18 cellular contexts compared by ENCODE assay signal in the genomic region with DNA sequence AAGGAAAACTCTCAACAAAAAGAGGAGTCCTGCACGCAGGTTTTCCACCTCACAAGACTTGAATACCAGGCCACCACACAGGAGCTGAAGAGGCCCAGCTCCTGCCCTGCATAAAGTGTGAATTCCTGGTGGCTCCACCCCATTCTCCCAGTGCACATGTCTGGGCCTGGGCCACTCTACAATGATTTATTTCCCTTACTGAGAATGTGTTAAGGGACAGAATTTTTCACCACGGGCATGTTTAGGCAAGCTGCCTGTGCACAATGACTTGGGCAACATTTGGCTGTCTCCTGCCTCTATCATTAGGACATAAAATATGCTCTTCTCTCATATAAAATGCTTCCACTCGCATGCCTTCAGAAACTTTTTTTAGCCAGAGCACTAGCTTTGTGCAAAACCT.
DNase-seq lines count a peak whose midpoint lies in the region; FAIRE-seq and TF ChIP-seq lines count a peak whose summit lies in the region.
"Had no signal": no experiment of that assay in that cellular context is flagged by ENCODE, and none has a peak within 500 bp of the region (broad histone marks: within the 10 kb centered on the region; RNA-seq: fewer than 3 reads in every experiment).

No MANE protein-coding gene starts in this region.

- no peak overlapping the region for H3K9ac ChIP-seq in keratinocyte (ENCODE audit: control insufficient read depth, extremely low read depth, insufficient read depth, low read length)

- peaks cover 9% of the 10 kb centered on the region; the same call in 1 of the 2 replicates for H3K36me3 Mint-ChIP-seq in HFFc6 (ENCODE audit: low read depth)
- H3K36me3 Mint-ChIP-seq in MCF 10A (ENCODE audit: insufficient read depth, unreplicated experiment): no peaks in the 10 kb centered on the region
- H3K36me3 Mint-ChIP-seq in activated CD4-positive, alpha-beta T cell treated with anti-CD3 and anti-CD28 coated beads, Interleukin-2, amount 10 ng/mL, durations not matched to agents 24 days and 14 days (ENCODE audit: low read depth): no peaks in the 10 kb centered on the region
- H3K36me3 Mint-ChIP-seq: CD14-positive monocyte had no signal

- H3K4me1 Mint-ChIP-seq in HFFc6 (ENCODE audit: low read depth): peaks cover 36% of the 10 kb centered on the region
- H3K4me1 Mint-ChIP-seq in MCF 10A (ENCODE audit: insufficient read depth, unreplicated experiment): peaks cover 17% of the 10 kb centered on the region
- no peaks in the 10 kb centered on the region for H3K4me1 Mint-ChIP-seq in activated CD4-positive, alpha-beta T cell treated with anti-CD3 and anti-CD28 coated beads, Interleukin-2, amount 10 ng/mL, durations not matched to agents 24 days and 14 days
- H3K4me1 Mint-ChIP-seq: CD14-positive monocyte had no signal

- DNase-seq in DMS153 (lab: John Stamatoyannopoulos, UW): peak; percentile 67
- no peak for DNase-seq in HFFc6
- peak; percentile 43 for DNase-seq in MCF 10A (ENCODE audit: unreplicated experiment)
- DNase-seq in keratinocyte (ENCODE audit: low read depth, low spot score): no peak
- no peak for DNase-seq in activated CD4-positive, CD25-positive, alpha-beta regulatory T cell (lab: John Stamatoyannopoulos, UW)
- DNase-seq in activated CD4-positive, alpha-beta T cell treated with anti-CD3 and anti-CD28 coated beads, Interleukin-2, amount 10 ng/mL, durations not matched to agents 24 days and 14 days: no peak
- DNase-seq in GDM1 (lab: John Stamatoyannopoulos, UW): no peak
- DNase-seq: AML-193, DMS 273 treated with DMSO at 0.1 percent for 48 hours, EL, Karpas-422, MM.1S, NCI-H187 treated with DMSO at 0.1 percent for 48 hours, NCI-H2171 treated with DMSO at 0.1 percent for 48 hours, NCI-H524, SJCRH30 had no signal

- intact Hi-C loops in MCF 10A (cut with micrococcal nuclease): no loop called here
- intact Hi-C loops in activated CD4-positive, alpha-beta T cell treated with anti-CD3 and anti-CD28 coated beads, Interleukin-2, amount 10 ng/mL, durations not matched to agents 24 days and 14 days (cut with micrococcal nuclease): no loop called here

- no peaks in the 10 kb centered on the region for H3K9me1 ChIP-seq in keratinocyte (ENCODE audit: control insufficient read depth, extremely low read depth, insufficient read depth, low read length)

- H3K4me1 ChIP-seq in keratinocyte (ENCODE audit: control insufficient read depth, extremely low read depth, insufficient read depth, low read length): peaks cover 14% of the 10 kb centered on the region
- H3K4me1 ChIP-seq: SJCRH30 had no signal

- POLR2A ChIA-PET in MCF 10A (lab: Yijun Ruan, JAX): interaction anchor here (0.5 to 2.4 kb wide), 9 partner anchors 8 to 684 kb away, joined by 3 to 21 read pairs (median 4); no protein-coding TSS in a partner anchor

- dilution Hi-C loops in keratinocyte (cut with MboI; ENCODE audit: extremely low pct_ligation_motif_present, low sequenced_read_pairs): no loop called here

- no peak for FAIRE-seq in keratinocyte (lab: Jason Lieb, UNC)
- FAIRE-seq: H54 had no signal

- TF ChIP-seq CTCF in HFFc6 (IDR thresholded peaks at IDR 0.05) (no peak), MCF 10A (IDR thresholded peaks at IDR 0.05; ENCODE audit: unreplicated experiment) (no peak), keratinocyte (optimal IDR thresholded peaks at IDR 0.05 in 1 of 3, IDR thresholded peaks at IDR 0.05 in 1 of 3, conservative IDR thresholded peaks at IDR 0.05 in 1 of 3; ENCODE audit: extremely low read depth in 1 of 3, insufficient read depth in 2 of 3, low read length in 3 of 3) (no peak)

- H3K9me3 Mint-ChIP-seq in HFFc6 (0 out of 2 replicates have a peak, but pooled peaks cover under 1% of the 10 kb centered on the region), MCF 10A (ENCODE audit: unreplicated experiment) (no peaks in the 10 kb centered on the region)
- no peaks in the 10 kb centered on the region for H3K9me3 Mint-ChIP-seq in activated CD4-positive, alpha-beta T cell treated with anti-CD3 and anti-CD28 coated beads, Interleukin-2, amount 10 ng/mL, durations not matched to agents 24 days and 14 days
- H3K9me3 Mint-ChIP-seq: CD14-positive monocyte had no signal

- H3K4me3 ChIP-seq in keratinocyte (ENCODE audit: control insufficient read depth in 2 of 3, extremely low read depth in 1 of 3, insufficient read depth in 2 of 3, low read depth in 1 of 3, low read length in 3 of 3): no peak overlapping the region
- H3K4me3 ChIP-seq: SJCRH30 had no signal

- CTCF ChIA-PET in MCF 10A (lab: Yijun Ruan, JAX): interaction anchor here (0.7 to 3.2 kb wide), 11 partner anchors 9 to 636 kb away, joined by 3 to 32 read pairs (median 5); no protein-coding TSS in a partner anchor

- H3K27me3 Mint-ChIP-seq in HFFc6 (ENCODE audit: insufficient read depth): no peaks in the 10 kb centered on the region; the same call in 1 of the 2 replicates
- H3K27me3 Mint-ChIP-seq in MCF 10A (ENCODE audit: insufficient read depth, unreplicated experiment): no peaks in the 10 kb centered on the region
- no peaks in the 10 kb centered on the region for H3K27me3 Mint-ChIP-seq in activated CD4-positive, alpha-beta T cell treated with anti-CD3 and anti-CD28 coated beads, Interleukin-2, amount 10 ng/mL, durations not matched to agents 24 days and 14 days

- H3K27ac Mint-ChIP-seq in HFFc6 (peak overlapping the region; percentile 13; the same call in 1 of the 2 replicates), MCF 10A (ENCODE audit: low read depth, unreplicated experiment) (peak overlapping the region; percentile 21)
- H3K27ac Mint-ChIP-seq in activated CD4-positive, alpha-beta T cell treated with anti-CD3 and anti-CD28 coated beads, Interleukin-2, amount 10 ng/mL, durations not matched to agents 24 days and 14 days: no peak overlapping the region

- BruUV-seq in MCF 10A (replicated peaks; lab: Mats Ljungman, UMichigan): no TSS peak

- H3K4me2 ChIP-seq in keratinocyte (ENCODE audit: control insufficient read depth, extremely low read depth, insufficient read depth, low read depth, low read length): no peak overlapping the region

- H3K27ac ChIP-seq in keratinocyte (ENCODE audit: control insufficient read depth, insufficient read depth, low read length): no peak overlapping the region
- H3K27ac ChIP-seq: SJCRH30 had no signal

- no peaks in the 10 kb centered on the region for H3K36me3 ChIP-seq in keratinocyte (ENCODE audit: control insufficient read depth in 2 of 2, extremely low read depth in 1 of 2, insufficient read depth in 2 of 2, low read length in 2 of 2)
- H3K36me3 ChIP-seq: SJCRH30 had no signal

- no peaks in the 10 kb centered on the region for H3K79me2 ChIP-seq in keratinocyte (ENCODE audit: control insufficient read depth, insufficient read depth, low read length)

- peak overlapping the region; percentile 63 for H2AFZ ChIP-seq in keratinocyte (ENCODE audit: control insufficient read depth, low read length)

- no peaks in the 10 kb centered on the region for H3K9me3 ChIP-seq in keratinocyte (ENCODE audit: control insufficient read depth, low read depth, low read length)
- H3K9me3 ChIP-seq: SJCRH30 had no signal

- H4K20me1 ChIP-seq in keratinocyte (ENCODE audit: control insufficient read depth, extremely low read depth, insufficient read depth, low read length): no peaks in the 10 kb centered on the region

- no peaks in the 10 kb centered on the region for H3K27me3 ChIP-seq in keratinocyte (ENCODE audit: control insufficient read depth, extremely low read depth, insufficient read depth, low read length)
- H3K27me3 ChIP-seq: SJCRH30 had no signal

- no peak overlapping the region for H3K4me3 Mint-ChIP-seq in HFFc6
- H3K4me3 Mint-ChIP-seq in MCF 10A (ENCODE audit: unreplicated experiment): no peak overlapping the region
- no peak overlapping the region for H3K4me3 Mint-ChIP-seq in activated CD4-positive, alpha-beta T cell treated with anti-CD3 and anti-CD28 coated beads, Interleukin-2, amount 10 ng/mL, durations not matched to agents 24 days and 14 days
- H3K4me3 Mint-ChIP-seq: CD14-positive monocyte had no signal

Comparison
In these comparisons a context has a peak if more than half of its experiments do, and no peak if none do; other contexts are left out.
1. DNase-seq: peak in DMS153 (single experiment) and MCF 10A (single experiment); none in HFFc6 (single experiment), keratinocyte (single experiment), activated CD4-positive, CD25-positive, alpha-beta regulatory T cell (0 of 4), activated CD4-positive, alpha-beta T cell treated with anti-CD3 and anti-CD28 coated beads, Interleukin-2, amount 10 ng/mL, durations not matched to agents 24 days and 14 days (single experiment) and GDM1 (single experiment).